Comparison of ENCODE assay signal across 8 cellular contexts in genomic region chr1:65687435-65688214, GRCh38.
DNase-seq lines count a peak whose midpoint lies in the region; ATAC-seq and TF ChIP-seq lines count a peak whose summit lies in the region.

No MANE protein-coding gene starts in this region.

- peak; percentile 86 for TF ChIP-seq CTCF in LNCAP (IDR thresholded peaks at IDR 0.05)
- peak; percentile 94 for TF ChIP-seq CTCF in osteoblast (IDR thresholded peaks at IDR 0.05; ENCODE audit: extremely low read depth, low read depth, low read length)
- TF ChIP-seq CTCF in thoracic aorta (IDR thresholded peaks at IDR 0.05), result peak; percentile 98

- no peaks in the 10 kb centered on the region for H3K36me3 ChIP-seq in osteoblast (ENCODE audit: insufficient read depth, low read length)
- no peaks in the 10 kb centered on the region for H3K36me3 ChIP-seq in thoracic aorta

- no peaks in the 10 kb centered on the region for H4K20me1 ChIP-seq in osteoblast (ENCODE audit: insufficient read depth, low read length)

- H3K4me3 ChIP-seq in osteoblast (ENCODE audit: insufficient read depth, low read length) (no peak overlapping the region), thoracic aorta (no peak overlapping the region)

- no peaks in the 10 kb centered on the region for H3K9me3 ChIP-seq in osteoblast (ENCODE audit: low read depth, low read length)
- no peaks in the 10 kb centered on the region for H3K9me3 ChIP-seq in thoracic aorta

- H3K27me3 ChIP-seq in osteoblast (ENCODE audit: insufficient read depth, low read length) (no peaks in the 10 kb centered on the region), thoracic aorta (replicated peaks; ENCODE audit: insufficient read depth) (no peaks in the 10 kb centered on the region)

- H3K4me2 ChIP-seq in osteoblast (ENCODE audit: insufficient read depth, low read length), result peak overlapping the region; percentile 47

- H3K4me1 ChIP-seq in osteoblast (ENCODE audit: insufficient read depth, low read length), result peaks cover 14% of the 10 kb centered on the region
- peaks cover 6 to 27% of the 10 kb centered on the region in 2 donors for H3K4me1 ChIP-seq in thoracic aorta (ENCODE audit: control insufficient read depth in 1 of 2, low read depth in 2 of 2)

- H3K79me2 ChIP-seq in osteoblast (ENCODE audit: insufficient read depth, low read length), result no peaks in the 10 kb centered on the region

- ATAC-seq in GM21737 (IDR thresholded peaks at IDR 0.05; ENCODE audit: unreplicated experiment) (peak; percentile 92), thoracic aorta (ENCODE audit: insufficient number of reproducible peaks, low FRiP score, low read depth) (no peak)

- no peak overlapping the region for H3K27ac ChIP-seq in osteoblast (ENCODE audit: low read depth, low read length)
- H3K27ac ChIP-seq in thoracic aorta, result no peak overlapping the region

- H2AFZ ChIP-seq in osteoblast (ENCODE audit: low read length), result peak overlapping the region; percentile 78

- DNase-seq in DMS79 treated with DMSO at 0.1 percent for 48 hours (lab: John Stamatoyannopoulos, UW), result peak; percentile 57
- peak; percentile 34 to 49 for DNase-seq in SHP77 (lab: John Stamatoyannopoulos, UW)
- peak; percentile 90 for DNase-seq in activated effector memory CD4-positive, alpha-beta T cell treated with anti-CD3 and anti-CD28 coated beads, Interleukin-2, amount 50 U/mL, for 16 hours
- DNase-seq in germinal center (ENCODE audit: low spot score), result peak; percentile 55
- DNase-seq in osteoblast (ENCODE audit: insufficient read length, low spot score, missing footprints), result peak; percentile 87
- DNase-seq in thoracic aorta (ENCODE audit: low spot score), result peak; percentile 63
